In genomic region chr1:212034516-212035122, GRCh38 we compare ENCODE assay signal across 8 cellular contexts. TPM values are rescaled to one million over a fixed set of nuclear protein-coding genes. Genes with fewer than 3 reads are reported as not detected.
DNase-seq lines count a peak whose midpoint lies in the region; ATAC-seq, FAIRE-seq and TF ChIP-seq lines count a peak whose summit lies in the region.

No MANE protein-coding gene starts in this region.

- no peaks in the 10 kb centered on the region for H3K9me3 ChIP-seq in BE2C
- H3K9me3 ChIP-seq in MM.1S (replicated peaks; ENCODE audit: insufficient read depth, low read length), result no peaks in the 10 kb centered on the region
- no peaks in the 10 kb centered on the region for H3K9me3 ChIP-seq in H1 (ENCODE audit: insufficient read depth in 2 of 2, low read depth in 1 of 2, low read length in 1 of 2)

- H3K23ac ChIP-seq in H1 (ENCODE audit: insufficient read length), result no peak overlapping the region

- peak; percentile 59 to 60 for TF ChIP-seq RAD21 in H1 (IDR thresholded peaks at IDR 0.05 in 1 of 2, conservative IDR thresholded peaks at IDR 0.05 in 1 of 2; ENCODE audit: low read depth in 2 of 2, low read length in 2 of 2)

- no peaks in the 10 kb centered on the region for H3K27me3 Mint-ChIP-seq in nephron (ENCODE audit: low read depth)

- H3K18ac ChIP-seq in H1 (ENCODE audit: extremely low read depth, low read length), result no peak overlapping the region

- peak overlapping the region; percentile 95 for H3K4me3 ChIP-seq in BE2C (ENCODE audit: low read depth, low read length)
- H3K4me3 ChIP-seq in MM.1S (ENCODE audit: low read length), result peak overlapping the region; percentile 89
- peak overlapping the region; percentile 62 to 99 (median 88); a peak in 7 of 8 replicates for H3K4me3 ChIP-seq in H1 (ENCODE audit: extremely low read depth in 1 of 4, insufficient read depth in 2 of 4, low read depth in 3 of 4, low read length in 4 of 4)

- H3K79me1 ChIP-seq in H1 (ENCODE audit: low read depth, low read length), result peaks cover 3% of the 10 kb centered on the region

- no peak overlapping the region for H2BK12ac ChIP-seq in H1 (ENCODE audit: low read depth, low read length)

- peaks cover 92% of the 10 kb centered on the region for H3K79me2 ChIP-seq in MM.1S (ENCODE audit: low read length)
- H3K79me2 ChIP-seq in H1 (ENCODE audit: control insufficient read depth in 1 of 2, insufficient read depth in 2 of 2, low read length in 2 of 2), result peaks cover 15 to 85% of the 10 kb centered on the region in 2 experiments; a peak in 3 of 4 replicates

- POLR2A ChIA-PET in H1 (lab: Charles Lee; ENCODE audit: partially characterized antibody), result interaction anchor here (1.1 to 1.9 kb wide), 14 partner anchors 8 to 574 kb away, joined by 3 to 9 read pairs (median 4); partner anchors contain the start of gene ATF3

- no peak overlapping the region for H3K14ac ChIP-seq in H1 (ENCODE audit: insufficient read length)

- H2AFZ ChIP-seq in MM.1S (ENCODE audit: low read length) (peak overlapping the region; percentile 20), H1 (ENCODE audit: low read length) (no peak overlapping the region)

- H3K36me3 ChIP-seq in BE2C (peaks cover 9% of the 10 kb centered on the region), MM.1S (replicated peaks; ENCODE audit: insufficient read depth, low read length) (peaks cover 3% of the 10 kb centered on the region; the same call in 1 of the 2 replicates), H1 (ENCODE audit: control insufficient read depth in 2 of 4, insufficient read depth in 4 of 4, low read length in 3 of 4) (peaks cover 0 to 17% (median 0%) of the 10 kb centered on the region in 4 experiments; a peak in 2 of 8 replicates)

- WGBS in H1 (ENCODE audit: extremely low coverage in 1 of 2, insufficient coverage in 1 of 2, insufficient read length in 1 of 2, insufficient replicate concordance in 2 of 2, low coverage in 1 of 2, low lambda C conversion rate in 2 of 2, missing lambda C conversion rate in 1 of 2), 2 experiments, result 23% methylated on average over 13 of the region's 13 CpGs; no CpG with 5 or more reads in 1 of the 2 experiments

- H2AK5ac ChIP-seq in H1 (ENCODE audit: low read depth, low read length), result no peak overlapping the region

- H3K23me2 ChIP-seq in H1 (ENCODE audit: low read depth, low read length), result peaks cover 3% of the 10 kb centered on the region; the same call in 1 of the 2 replicates

- no peak overlapping the region for H2BK120ac ChIP-seq in H1 (replicated peaks; ENCODE audit: low read depth, low read length)

- peak overlapping the region; percentile 90 to 99 (median 98) for H3K27ac Mint-ChIP-seq in nephron

- H3K27ac ChIP-seq in MM.1S (ENCODE audit: low read length) (peak overlapping the region; percentile 82; the same call in 1 of the 2 replicates), H1 (ENCODE audit: low read depth, low read length) (no peak overlapping the region)

- no peak overlapping the region for H3K56ac ChIP-seq in H1 (replicated peaks; ENCODE audit: insufficient read length, low read depth, low read length)

- peak; percentile 2 for ATAC-seq in GM21390 (IDR thresholded peaks at IDR 0.05; ENCODE audit: unreplicated experiment)

- H3K4me2 ChIP-seq in MM.1S (ENCODE audit: low read depth, low read length) (peak overlapping the region; percentile 80), H1 (ENCODE audit: insufficient read depth in 1 of 2, low read depth in 2 of 2, low read length in 2 of 2) (peak overlapping the region; percentile 78 to 80)

- no peak overlapping the region for H4K91ac ChIP-seq in H1 (replicated peaks; ENCODE audit: insufficient read length, low read length)

- FAIRE-seq in H1 (lab: Jason Lieb, UNC) (no peak), GM12892 (lab: Jason Lieb, UNC) (no peak)

- peak overlapping the region; percentile 95 to 97 (median 96) for H3K4me3 Mint-ChIP-seq in nephron

- H2BK20ac ChIP-seq in H1 (ENCODE audit: low read length), result no peak overlapping the region

- peak overlapping the region; percentile 83 for H3K9ac ChIP-seq in MM.1S (ENCODE audit: low read length)
- H3K9ac ChIP-seq in H1 (replicated peaks in 1 of 4; ENCODE audit: extremely low read depth in 1 of 4, low read depth in 3 of 4, low read length in 3 of 4), result peak overlapping the region in 3 of 4 experiments; percentile 25 to 100 (median 96); a peak in 5 of 7 replicates

- H4K8ac ChIP-seq in H1 (ENCODE audit: extremely low read depth, insufficient read depth, low read length), result no peak overlapping the region

- TF ChIP-seq CTCF in BE2C (IDR thresholded peaks at IDR 0.05; ENCODE audit: low read depth, low read length) (no peak), MM.1S (IDR thresholded peaks at IDR 0.05; ENCODE audit: low read length) (no peak), H1 (IDR thresholded peaks at IDR 0.05; ENCODE audit: control extremely low read depth in 1 of 3, insufficient read depth in 1 of 3, low read depth in 1 of 3, low read length in 3 of 3) (0 out of 4 replicates have a peak, but pooled peaks of 1 of the 3 experiments have one; percentile 55), nephron (IDR thresholded peaks at IDR 0.05; ENCODE audit: unreplicated experiment in 3 of 3) (no peak), GM13977 (IDR thresholded peaks at IDR 0.05; ENCODE audit: extremely low read depth, insufficient read depth, missing control alignments) (no peak)

- H3K4me1 Mint-ChIP-seq in nephron, result peaks cover 50% of the 10 kb centered on the region

- H3K36me3 Mint-ChIP-seq in nephron (ENCODE audit: low read depth), result peaks cover 6% of the 10 kb centered on the region

- no peaks in the 10 kb centered on the region for H3K9me2 ChIP-seq in MM.1S (replicated peaks; ENCODE audit: insufficient read depth, low read length)

- CTCF ChIA-PET in H1 (lab: Charles Lee; ENCODE audit: partially characterized antibody), result interaction anchor here (0.7 to 6.3 kb wide), 42 partner anchors 9 to 421 kb away, joined by 3 to 65 read pairs (median 4); partner anchors contain the start of gene NEK2

- peaks cover 40% of the 10 kb centered on the region for H3F3A ChIP-seq in MM.1S (ENCODE audit: insufficient read depth, low read length)

- H2BK15ac ChIP-seq in H1 (ENCODE audit: low read length), result no peak overlapping the region

- TF ChIP-seq POLR2A in H1 (IDR thresholded peaks at IDR 0.05; ENCODE audit: control extremely low read depth in 1 of 2, low read depth in 2 of 2, low read length in 2 of 2), result no peak
- TF ChIP-seq POLR2A in GM12892 (IDR thresholded peaks at IDR 0.05; ENCODE audit: low read depth, low read length), result no peak

- DNase-seq in BE2C (no peak), MM.1S (no peak), H1 (ENCODE audit: low read depth in 1 of 2, low spot score in 2 of 2) (no peak), LoVo (ENCODE audit: low spot score) (no peak), GM13977 (ENCODE audit: low spot score) (no peak), GM12892 (ENCODE audit: insufficient read length) (no peak)

- H3K27me3 ChIP-seq in BE2C (no peaks in the 10 kb centered on the region), MM.1S (replicated peaks; ENCODE audit: insufficient read depth, low read length) (no peaks in the 10 kb centered on the region), H1 (replicated peaks in 1 of 4; ENCODE audit: control insufficient read depth in 3 of 4, extremely low read depth in 1 of 4, insufficient read depth in 3 of 4, low read length in 3 of 4) (no peaks in the 10 kb centered on the region)

- no peak overlapping the region for H2BK5ac ChIP-seq in H1 (ENCODE audit: low read depth, low read length)

- in situ Hi-C loops in GM13977 (cut with MboI; ENCODE audit: low pct_unique_long_range_greater_than_20kb, low sequenced_read_pairs, unreplicated experiment), result loop anchor here (10.0 kb wide), 1 partner anchor 350 kb away; no protein-coding TSS in a partner anchor

- TF ChIP-seq EP300 in H1 (IDR thresholded peaks at IDR 0.05; ENCODE audit: borderline replicate concordance in 1 of 2, low read depth in 2 of 2, low read length in 2 of 2), result no peak

- H4K20me1 ChIP-seq in MM.1S (ENCODE audit: insufficient read depth, low read length) (peaks cover 40% of the 10 kb centered on the region), H1 (replicated peaks in 1 of 2; ENCODE audit: control insufficient read depth in 1 of 2, insufficient read depth in 2 of 2, low read length in 2 of 2) (peaks cover 0 to 4% of the 10 kb centered on the region in 2 experiments)

- H3K4ac ChIP-seq in H1 (replicated peaks; ENCODE audit: insufficient read length, low read depth, low read length), result no peak overlapping the region

- no peak overlapping the region for H4K5ac ChIP-seq in H1 (ENCODE audit: insufficient read length, low read depth, low read length)

- peaks cover 12% of the 10 kb centered on the region for H3K4me1 ChIP-seq in BE2C
- H3K4me1 ChIP-seq in MM.1S (ENCODE audit: low read length), result peaks cover 43% of the 10 kb centered on the region
- H3K4me1 ChIP-seq in H1 (replicated peaks in 1 of 4; ENCODE audit: control insufficient read depth in 3 of 4, insufficient read depth in 4 of 4, low read length in 3 of 4), result peaks cover 0 to 3% (median 0%) of the 10 kb centered on the region in 4 experiments; a peak in 1 of 7 replicates

- H3K9me3 Mint-ChIP-seq in nephron, result no peaks in the 10 kb centered on the region

TF ChIP-seq in H1, 55 proteins besides CTCF, POLR2A, EP300 and RAD21 (continues in another document):
- no peak for TF ChIP-seq TAF7 (optimal IDR thresholded peaks at IDR 0.05; ENCODE audit: borderline replicate concordance, low read depth, low read length)

RNA-seq across cellular contexts. Expression of gene INTS7, which starts 0.7 kb away (rescaled TPM):
- polyA plus RNA-seq in BE2C (2012; ENCODE audit: insufficient read depth, insufficient read length, low read depth), result 24.8 TPM
- total RNA-seq in H1 (2021; fragmentation: NEBNext Ultra II Directional; extraction: Animal tissue kit (Norgen Biotek cat#: 25700)), result 22.4 and 24.3 TPM in 2 replicates
- polyA plus RNA-seq in H1 (2011; rRNA removed), result 8.9 and 15.2 TPM in 2 replicates
- 14.4 TPM for polyA plus RNA-seq in H1 (2011; cell fraction: cytosol; rRNA removed)
- polyA plus RNA-seq in H1 (2011; cell fraction: nucleus; rRNA removed), result 13.6 TPM
- 11.2 to 16.8 TPM (median 15.6 TPM) in 4 replicates for polyA plus RNA-seq in H1 (2012, experiment 1 of 2)
- polyA plus RNA-seq in H1 (2012, experiment 2 of 2), result 0.94 TPM
- polyA plus RNA-seq in H1 (2013, experiment 1 of 2), result 12.0 TPM
- polyA plus RNA-seq in H1 (2013, experiment 2 of 2), result 12.1 TPM
- polyA minus RNA-seq in H1 (2011; rRNA and poly(A)+ RNA removed), result 68.0 and 80.9 TPM in 2 replicates
- polyA minus RNA-seq in H1 (2011; cell fraction: cytosol; rRNA and poly(A)+ RNA removed), result 14.3 TPM
- polyA minus RNA-seq in H1 (2011; cell fraction: nucleus; rRNA and poly(A)+ RNA removed), result 49.4 TPM
- 19.2 TPM for polyA plus RNA-seq in GM12892 (2012; ENCODE audit: missing spikeins)

RNA-seq across cellular contexts. Expression of gene DTL, which starts 0.9 kb away (rescaled TPM):
- polyA plus RNA-seq in BE2C (2012; ENCODE audit: insufficient read depth, insufficient read length, low read depth), result 11.9 TPM
- total RNA-seq in H1 (2021; fragmentation: NEBNext Ultra II Directional; extraction: Animal tissue kit (Norgen Biotek cat#: 25700)), result 46.9 and 48.7 TPM in 2 replicates
- 31.0 and 36.0 TPM in 2 replicates for polyA plus RNA-seq in H1 (2011; rRNA removed)
- polyA plus RNA-seq in H1 (2011; cell fraction: cytosol; rRNA removed), result 33.3 TPM
- polyA plus RNA-seq in H1 (2011; cell fraction: nucleus; rRNA removed), result 40.3 TPM
- polyA plus RNA-seq in H1 (2012, experiment 1 of 2), result 39.7 to 62.7 TPM (median 47.9 TPM) in 4 replicates
- 5.7 TPM for polyA plus RNA-seq in H1 (2012, experiment 2 of 2)
- 47.7 TPM for polyA plus RNA-seq in H1 (2013, experiment 1 of 2)
- polyA plus RNA-seq in H1 (2013, experiment 2 of 2), result 49.6 TPM
- 116 and 130 TPM in 2 replicates for polyA minus RNA-seq in H1 (2011; rRNA and poly(A)+ RNA removed)
- polyA minus RNA-seq in H1 (2011; cell fraction: cytosol; rRNA and poly(A)+ RNA removed), result 34.9 TPM
- 50.5 TPM for polyA minus RNA-seq in H1 (2011; cell fraction: nucleus; rRNA and poly(A)+ RNA removed)
- polyA plus RNA-seq in GM12892 (2012; ENCODE audit: missing spikeins), result 27.6 TPM
